Comparison of ENCODE assay signal across 25 cellular contexts in genomic region chr5:96852769-96853168, GRCh38.
A peak's percentile ranks its signal among the peaks of the same experiment; 100 is the strongest.
DNase-seq lines count a peak whose midpoint lies in the region; ATAC-seq and TF ChIP-seq lines count a peak whose summit lies in the region.
"Had no signal": no experiment of that assay in that cellular context is flagged by ENCODE, and none has a peak within 500 bp of the region (broad histone marks: within the 10 kb centered on the region; RNA-seq: fewer than 3 reads in every experiment).

No MANE protein-coding gene starts in this region.

- no peak for ATAC-seq in HG03135 (IDR thresholded peaks at IDR 0.05; ENCODE audit: unreplicated experiment)
- ATAC-seq: esophagus mucosa, heart right ventricle had no signal

- DNase-seq in ACHN (peak; percentile 64), HS-5 (ENCODE audit: low read depth) (peak; percentile 43), astrocyte of the hippocampus (ENCODE audit: low read depth, low spot score) (peak; percentile 22), kidney glomerular epithelial cell (lab: John Stamatoyannopoulos, UW) (peak; percentile 31), hippocampal formation (lab: John Stamatoyannopoulos, UW) (no peak), HEK293T (ENCODE audit: extremely low spot score) (no peak)
- DNase-seq in stimulated activated CD4-positive, alpha-beta T cell treated with anti-CD3 and anti-CD28 coated beads, Interleukin-4, amount 100 ng/mL, for 24 hours = no peak
- DNase-seq: 8988T; activated gamma-delta T cell treated with Interleukin-2 at 50 U/mL for 16 hours; effector CD4-positive, alpha-beta T cell; GF-D8; heart right ventricle; islet precursor cell; mammary epithelial cell; MM.1S; naive B cell; NCI-H1436 treated with DMSO at 0.1 percent for 48 hours; NCI-H2171; NCI-H526 treated with DMSO at 0.1 percent for 48 hours; SIG-M5; stimulated activated CD8-positive, alpha-beta memory T cell treated with anti-CD3 and anti-CD28 coated beads, Interleukin-4, amount 100 ng/mL, for 48 hours; T-helper 2 cell; WERI-Rb-1 had no signal

- POLR2A ChIA-PET in HEK293T (lab: Yijun Ruan, JAX) = no interaction called here

- CTCF ChIA-PET in HEK293T (lab: Yijun Ruan, JAX) = interaction anchor here (1.6 kb wide), 1 partner anchor 10 kb away, joined by 5 read pairs; no protein-coding TSS in a partner anchor

- in situ Hi-C loops in ACHN (cut with HindIII; ENCODE audit: low pct_ligation_motif_present, low pct_unique_long_range_greater_than_20kb, low sequenced_read_pairs) = no loop called here

TF ChIP-seq in HEK293T, 16 proteins besides CTCF, POLR2A, EP300 and RAD21:
- TF ChIP-seq BHLHE40 (IDR thresholded peaks at IDR 0.05; ENCODE audit: borderline replicate concordance) (no peak), SP1 (IDR thresholded peaks at IDR 0.05) (no peak), NFRKB (IDR thresholded peaks at IDR 0.05) (no peak), CTBP1 (IDR thresholded peaks at IDR 0.05; ENCODE audit: borderline replicate concordance) (no peak), PKNOX1 (IDR thresholded peaks at IDR 0.05) (no peak), SUZ12 (IDR thresholded peaks at IDR 0.05) (no peak), TARDBP (IDR thresholded peaks at IDR 0.05) (no peak), L3MBTL2 (conservative IDR thresholded peaks at IDR 0.05) (no peak), ZNF384 (IDR thresholded peaks at IDR 0.05) (no peak), HDGF (IDR thresholded peaks at IDR 0.05; ENCODE audit: borderline replicate concordance) (no peak), LEF1 (IDR thresholded peaks at IDR 0.05; ENCODE audit: borderline replicate concordance) (no peak), FOXM1 (IDR thresholded peaks at IDR 0.05; ENCODE audit: borderline replicate concordance) (no peak), FOXA1 (IDR thresholded peaks at IDR 0.05) (no peak), FOXK2 (IDR thresholded peaks at IDR 0.05) (no peak), ELF4 (IDR thresholded peaks at IDR 0.05) (no peak), ARNT (IDR thresholded peaks at IDR 0.05) (no peak)

Comparison
In these comparisons a context has a peak if more than half of its experiments do, and no peak if none do; other contexts are left out.
1. DNase-seq: peak in ACHN (single experiment), HS-5 (single experiment), astrocyte of the hippocampus (single experiment) and kidney glomerular epithelial cell (single experiment); none in hippocampal formation (0 of 2), stimulated activated CD4-positive, alpha-beta T cell treated with anti-CD3 and anti-CD28 coated beads, Interleukin-4, amount 100 ng/mL, for 24 hours (single experiment) and HEK293T (single experiment).